ENCODE assay signal across 15 cellular contexts in the genomic region with DNA sequence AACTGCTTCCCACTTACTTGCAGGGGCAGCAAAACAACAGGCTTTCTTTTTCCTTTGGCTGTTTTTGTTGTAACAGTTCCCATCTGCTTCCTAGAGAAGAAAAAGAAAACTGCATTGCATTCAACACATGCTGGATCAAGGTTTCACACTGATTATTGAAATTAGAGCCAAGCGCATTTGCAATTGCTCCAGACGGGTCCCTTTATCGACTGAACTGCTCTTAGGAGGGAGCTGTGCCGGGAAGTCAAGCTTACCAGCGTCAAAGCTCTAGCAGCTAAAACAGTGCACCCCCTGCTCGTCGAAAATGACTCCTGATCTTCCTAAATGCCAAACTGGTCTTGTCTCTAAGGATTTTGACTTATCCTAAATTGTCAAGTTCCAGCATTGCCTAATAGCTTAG.
A peak's percentile ranks its signal among the peaks of the same experiment; 100 is the strongest.
DNase-seq lines count a peak whose midpoint lies in the region; ATAC-seq and TF ChIP-seq lines count a peak whose summit lies in the region.
"Had no signal": no experiment of that assay in that cellular context is flagged by ENCODE, and none has a peak within 500 bp of the region (broad histone marks: within the 10 kb centered on the region; RNA-seq: fewer than 3 reads in every experiment).

No MANE protein-coding gene starts in this region.

- peaks cover 29% of the 10 kb centered on the region for H3K4me1 ChIP-seq in GM23338 (ENCODE audit: insufficient read depth)
- peaks cover 2% of the 10 kb centered on the region for H3K4me1 ChIP-seq in adipocyte (ENCODE audit: control insufficient read depth, insufficient read depth, low read length)

- H3K79me2 ChIP-seq in GM23338 (replicated peaks; ENCODE audit: insufficient read depth) = no peaks in the 10 kb centered on the region

- POLR2A ChIA-PET in HEK293T (lab: Yijun Ruan, JAX) = no interaction called here

- no peak overlapping the region for H3K27ac Mint-ChIP-seq in GM23338
- H3K27ac Mint-ChIP-seq: CD14-positive monocyte; stimulated activated naive CD8-positive, alpha-beta T cell treated with anti-CD3 and anti-CD28 coated beads, Interleukin-15, Interleukin-2, amounts not matched to agents 100 ng/mL and 50 ng/mL, for 24 hours had no signal

- H3K27me3 Mint-ChIP-seq in GM23338 (ENCODE audit: insufficient read depth, low read depth, poor library complexity) = peaks cover 2% of the 10 kb centered on the region

- no peaks in the 10 kb centered on the region; the same call in 1 of the 2 replicates for H3K9me2 ChIP-seq in GM23338 (ENCODE audit: insufficient read depth)

- peak overlapping the region; percentile 27; the same call in 1 of the 2 replicates for H3K27ac ChIP-seq in GM23338 (ENCODE audit: low read depth)

- peak overlapping the region; percentile 23; the same call in 1 of the 3 replicates for H3K4me3 Mint-ChIP-seq in GM23338
- H3K4me3 Mint-ChIP-seq: CD14-positive monocyte; stimulated activated naive CD8-positive, alpha-beta T cell treated with anti-CD3 and anti-CD28 coated beads, Interleukin-15, Interleukin-2, amounts not matched to agents 100 ng/mL and 50 ng/mL, for 24 hours had no signal

- H3K27me3 ChIP-seq in GM23338 (ENCODE audit: insufficient read depth) = no peaks in the 10 kb centered on the region
- H3K27me3 ChIP-seq in adipocyte (replicated peaks; ENCODE audit: control insufficient read depth, insufficient read depth, low read length) = no peaks in the 10 kb centered on the region

- DNase-seq in GM23338 (ENCODE audit: low spot score) (peak; percentile 48), adipocyte (ENCODE audit: low read depth) (peak; percentile 13), left ventricle myocardium superior (no peak), sciatic nerve (ENCODE audit: low spot score) (no peak), SIG-M5 (lab: John Stamatoyannopoulos, UW) (no peak), HEK293T (ENCODE audit: extremely low spot score) (no peak), cortex of kidney (lab: John Stamatoyannopoulos, UW) (no peak)
- DNase-seq: caudate nucleus; EL; NCI-H187; NK-92 treated with Interleukin-12 subunit alpha and Interleukin-12 subunit beta, amount 100 ng/mL, for 24 hours had no signal

- H3K9me3 ChIP-seq in adipocyte (ENCODE audit: control insufficient read depth, low read length) = no peaks in the 10 kb centered on the region

- no peaks in the 10 kb centered on the region for H4K20me1 ChIP-seq in GM23338 (replicated peaks; ENCODE audit: insufficient read depth)

- peak overlapping the region; percentile 4; the same call in 1 of the 2 replicates for H3K4me3 ChIP-seq in GM23338
- H3K4me3 ChIP-seq in adipocyte (ENCODE audit: low read length) = peak overlapping the region; percentile 28

- CTCF ChIA-PET in HEK293T (lab: Yijun Ruan, JAX) = no interaction called here

- peak overlapping the region; percentile 60 for H3K4me2 ChIP-seq in GM23338

- H3F3A ChIP-seq in GM23338 (replicated peaks; ENCODE audit: low read depth) = no peaks in the 10 kb centered on the region

- no peak for TF ChIP-seq CTCF in GM23338 (conservative IDR thresholded peaks at IDR 0.05; ENCODE audit: low read depth in 2 of 2)

- H3K36me3 ChIP-seq in GM23338 (ENCODE audit: insufficient read depth) = no peaks in the 10 kb centered on the region
- H3K36me3 ChIP-seq in adipocyte (ENCODE audit: control insufficient read depth, insufficient read depth, low read length, severe bottlenecking) = no peaks in the 10 kb centered on the region

- H2AFZ ChIP-seq in GM23338 = peak overlapping the region; percentile 89

- peak overlapping the region; percentile 18 for H3K9ac ChIP-seq in adipocyte (ENCODE audit: low read length)

- H3K36me3 Mint-ChIP-seq in GM23338 (ENCODE audit: low read depth) = no peaks in the 10 kb centered on the region
- H3K36me3 Mint-ChIP-seq: CD14-positive monocyte had no signal

- intact Hi-C loops in left ventricle myocardium superior (cut with micrococcal nuclease) (no loop called here), sciatic nerve (cut with DNase I) (no loop called here)

- ATAC-seq in GM23338 = peak; percentile 88
- peak; percentile 61 for ATAC-seq in left ventricle myocardium superior
- peak; percentile 75 for ATAC-seq in sciatic nerve
- ATAC-seq in HG02678 (IDR thresholded peaks at IDR 0.05; ENCODE audit: unreplicated experiment) = no peak
- ATAC-seq: esophagus mucosa had no signal

- H3K9me3 Mint-ChIP-seq in GM23338 = no peaks in the 10 kb centered on the region
- H3K9me3 Mint-ChIP-seq: stimulated activated naive CD8-positive, alpha-beta T cell treated with anti-CD3 and anti-CD28 coated beads, Interleukin-15, Interleukin-2, amounts not matched to agents 100 ng/mL and 50 ng/mL, for 24 hours had no signal

- H3K4me1 Mint-ChIP-seq in GM23338 = peaks cover 24% of the 10 kb centered on the region
- H3K4me1 Mint-ChIP-seq: CD14-positive monocyte had no signal

TF ChIP-seq in GM23338, 12 proteins besides CTCF, POLR2A, EP300 and RAD21 (continues in another document):
- no peak for TF ChIP-seq EZH2phosphoT487 (IDR thresholded peaks at IDR 0.05; ENCODE audit: unreplicated experiment)

TF ChIP-seq in HEK293T, 16 proteins besides CTCF, POLR2A, EP300 and RAD21:
- no peak for TF ChIP-seq ELF4 (IDR thresholded peaks at IDR 0.05)
- no peak for TF ChIP-seq SP1 (IDR thresholded peaks at IDR 0.05)
- no peak for TF ChIP-seq CTBP1 (IDR thresholded peaks at IDR 0.05; ENCODE audit: borderline replicate concordance)
- TF ChIP-seq ARNT (IDR thresholded peaks at IDR 0.05) = no peak
- TF ChIP-seq TARDBP (IDR thresholded peaks at IDR 0.05) = no peak
- TF ChIP-seq, protein P1, sequence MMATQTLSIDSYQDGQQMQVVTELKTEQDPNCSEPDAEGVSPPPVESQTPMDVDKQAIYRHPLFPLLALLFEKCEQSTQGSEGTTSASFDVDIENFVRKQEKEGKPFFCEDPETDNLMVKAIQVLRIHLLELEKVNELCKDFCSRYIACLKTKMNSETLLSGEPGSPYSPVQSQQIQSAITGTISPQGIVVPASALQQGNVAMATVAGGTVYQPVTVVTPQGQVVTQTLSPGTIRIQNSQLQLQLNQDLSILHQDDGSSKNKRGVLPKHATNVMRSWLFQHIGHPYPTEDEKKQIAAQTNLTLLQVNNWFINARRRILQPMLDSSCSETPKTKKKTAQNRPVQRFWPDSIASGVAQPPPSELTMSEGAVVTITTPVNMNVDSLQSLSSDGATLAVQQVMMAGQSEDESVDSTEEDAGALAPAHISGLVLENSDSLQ (IDR thresholded peaks at IDR 0.05) = no peak
- TF ChIP-seq HDGF (IDR thresholded peaks at IDR 0.05; ENCODE audit: borderline replicate concordance) = no peak
- no peak for TF ChIP-seq BHLHE40 (IDR thresholded peaks at IDR 0.05; ENCODE audit: borderline replicate concordance)
- no peak for TF ChIP-seq ZNF384 (IDR thresholded peaks at IDR 0.05)
- no peak for TF ChIP-seq FOXK2 (IDR thresholded peaks at IDR 0.05)
- no peak for TF ChIP-seq FOXA1 (IDR thresholded peaks at IDR 0.05)
- TF ChIP-seq L3MBTL2 (conservative IDR thresholded peaks at IDR 0.05) = no peak
- no peak for TF ChIP-seq FOXM1 (IDR thresholded peaks at IDR 0.05; ENCODE audit: borderline replicate concordance)
- no peak for TF ChIP-seq LEF1 (IDR thresholded peaks at IDR 0.05; ENCODE audit: borderline replicate concordance)
- TF ChIP-seq NFRKB (IDR thresholded peaks at IDR 0.05) = no peak
- no peak for TF ChIP-seq SUZ12 (IDR thresholded peaks at IDR 0.05)

Comparison
In these comparisons a context has a peak if more than half of its experiments do, and no peak if none do; other contexts are left out.
1. DNase-seq: peak in GM23338 (single experiment) and adipocyte (single experiment); none in left ventricle myocardium superior (single experiment), sciatic nerve (single experiment), SIG-M5 (single experiment), HEK293T (single experiment) and cortex of kidney (single experiment).